ENCODE assay signal across 15 cellular contexts in genomic region chr7:153887756-153888591, GRCh38.
DNase-seq lines count a peak whose midpoint lies in the region; ATAC-seq and TF ChIP-seq lines count a peak whose summit lies in the region.
"Had no signal": no experiment of that assay in that cellular context is flagged by ENCODE, and none has a peak within 500 bp of the region (broad histone marks: within the 10 kb centered on the region; RNA-seq: fewer than 3 reads in every experiment).

No MANE protein-coding gene starts in this region.

- ATAC-seq in stimulated activated memory B cell treated with anti-CD40 and anti-IgM and Interleukin-4, amounts not matched to agents 10 μg/mL and 1 μg/mL and 100 μg/mL, for 72 hours: no peak

- no peaks in the 10 kb centered on the region for H3K36me3 Mint-ChIP-seq in stimulated activated memory B cell treated with anti-CD40 and anti-IgM and Interleukin-4, amounts not matched to agents 10 μg/mL and 1 μg/mL and 100 μg/mL, for 72 hours
- H3K36me3 Mint-ChIP-seq in T-helper 2 cell treated with Interferon-gamma antibody and Interleukin-4, amounts not matched to agents 5 μg/mL and 100 μg/mL, for 36 hours (ENCODE audit: low read depth): no peaks in the 10 kb centered on the region
- H3K36me3 Mint-ChIP-seq: IgD-negative memory B cell had no signal

- H3K4me3 ChIP-seq in H7 (ENCODE audit: insufficient read depth, low read depth, low read length): peak overlapping the region; percentile 16; the same call in 1 of the 2 replicates
- H3K4me3 ChIP-seq in astrocyte of the spinal cord (ENCODE audit: low read depth, low read length): no peak overlapping the region
- peak overlapping the region; percentile 65 for H3K4me3 ChIP-seq in iPS-18c (ENCODE audit: insufficient read depth, low read depth, low read length)
- peak overlapping the region; percentile 54 for H3K4me3 ChIP-seq in rectal smooth muscle tissue (ENCODE audit: low read length)
- H3K4me3 ChIP-seq: SJSA1 had no signal

- no peaks in the 10 kb centered on the region for H3K4me1 ChIP-seq in rectal smooth muscle tissue (ENCODE audit: control insufficient read depth, insufficient read depth, low read length)
- H3K4me1 ChIP-seq: SJSA1 had no signal

- TF ChIP-seq CTCF in astrocyte of the spinal cord (IDR thresholded peaks at IDR 0.05; ENCODE audit: low read depth, low read length): no peak

- H3K36me3 ChIP-seq in H7 (replicated peaks; ENCODE audit: control insufficient read depth, insufficient read depth, low read length) (no peaks in the 10 kb centered on the region), rectal smooth muscle tissue (ENCODE audit: control insufficient read depth, insufficient read depth, low read length) (no peaks in the 10 kb centered on the region)
- H3K36me3 ChIP-seq: SJSA1 had no signal

- DNase-seq in H7 (peak; percentile 72), astrocyte of the spinal cord (ENCODE audit: low read depth, low spot score) (peak; percentile 0), DMS153 (lab: John Stamatoyannopoulos, UW) (no peak), KG1 (lab: John Stamatoyannopoulos, UW) (no peak)
- no peak for DNase-seq in T-helper 2 cell treated with Interferon-gamma antibody and Interleukin-4, amounts not matched to agents 5 μg/mL and 100 μg/mL, for 36 hours (ENCODE audit: low spot score)
- DNase-seq: activated CD4-positive, alpha-beta T cell treated with anti-CD3 and anti-CD28 coated beads, Interleukin-2, amount 50 U/mL, for 4 hours; HCEC 1CT; NCI-H1105; stimulated activated naive CD4-positive, alpha-beta T cell had no signal

- no peaks in the 10 kb centered on the region for H3K4me1 Mint-ChIP-seq in stimulated activated memory B cell treated with anti-CD40 and anti-IgM and Interleukin-4, amounts not matched to agents 10 μg/mL and 1 μg/mL and 100 μg/mL, for 72 hours
- no peaks in the 10 kb centered on the region for H3K4me1 Mint-ChIP-seq in T-helper 2 cell treated with Interferon-gamma antibody and Interleukin-4, amounts not matched to agents 5 μg/mL and 100 μg/mL, for 36 hours (ENCODE audit: low read depth)
- H3K4me1 Mint-ChIP-seq: IgD-negative memory B cell had no signal

- in situ Hi-C loops in astrocyte of the spinal cord (cut with HindIII; ENCODE audit: low sequenced_read_pairs): no loop called here

- H3K9ac ChIP-seq in rectal smooth muscle tissue (ENCODE audit: low read length): no peak overlapping the region

- peaks cover 53% of the 10 kb centered on the region for H3K27me3 ChIP-seq in H7 (ENCODE audit: control insufficient read depth, insufficient read depth, low read length)
- H3K27me3 ChIP-seq in rectal smooth muscle tissue (ENCODE audit: control insufficient read depth, insufficient read depth, low read length): no peaks in the 10 kb centered on the region
- H3K27me3 ChIP-seq: SJSA1 had no signal

- peaks cover 21% of the 10 kb centered on the region for H3K27me3 Mint-ChIP-seq in stimulated activated memory B cell treated with anti-CD40 and anti-IgM and Interleukin-4, amounts not matched to agents 10 μg/mL and 1 μg/mL and 100 μg/mL, for 72 hours
- H3K27me3 Mint-ChIP-seq in T-helper 2 cell treated with Interferon-gamma antibody and Interleukin-4, amounts not matched to agents 5 μg/mL and 100 μg/mL, for 36 hours (ENCODE audit: low read depth): peaks cover 7% of the 10 kb centered on the region

- H3K27ac Mint-ChIP-seq in stimulated activated memory B cell treated with anti-CD40 and anti-IgM and Interleukin-4, amounts not matched to agents 10 μg/mL and 1 μg/mL and 100 μg/mL, for 72 hours: no peak overlapping the region
- no peak overlapping the region for H3K27ac Mint-ChIP-seq in T-helper 2 cell treated with Interferon-gamma antibody and Interleukin-4, amounts not matched to agents 5 μg/mL and 100 μg/mL, for 36 hours
- H3K27ac Mint-ChIP-seq: IgD-negative memory B cell had no signal

- H3K9me3 ChIP-seq in iPS-18c (ENCODE audit: control insufficient read depth, insufficient read depth, low read length): no peaks in the 10 kb centered on the region

- peaks cover 6% of the 10 kb centered on the region for H3K9me3 Mint-ChIP-seq in stimulated activated memory B cell treated with anti-CD40 and anti-IgM and Interleukin-4, amounts not matched to agents 10 μg/mL and 1 μg/mL and 100 μg/mL, for 72 hours
- peaks cover 8% of the 10 kb centered on the region for H3K9me3 Mint-ChIP-seq in T-helper 2 cell treated with Interferon-gamma antibody and Interleukin-4, amounts not matched to agents 5 μg/mL and 100 μg/mL, for 36 hours

- no peak overlapping the region for H3K27ac ChIP-seq in rectal smooth muscle tissue (ENCODE audit: low read depth, low read length)
- H3K27ac ChIP-seq: SJSA1, skin epidermis had no signal

- H3K4me3 Mint-ChIP-seq in stimulated activated memory B cell treated with anti-CD40 and anti-IgM and Interleukin-4, amounts not matched to agents 10 μg/mL and 1 μg/mL and 100 μg/mL, for 72 hours: no peak overlapping the region
- H3K4me3 Mint-ChIP-seq in T-helper 2 cell treated with Interferon-gamma antibody and Interleukin-4, amounts not matched to agents 5 μg/mL and 100 μg/mL, for 36 hours: no peak overlapping the region
- H3K4me3 Mint-ChIP-seq: IgD-negative memory B cell had no signal

Comparison
In these comparisons a context has a peak if more than half of its experiments do, and no peak if none do; other contexts are left out.
1. DNase-seq: peak in H7 (single experiment) and astrocyte of the spinal cord (single experiment); none in DMS153 (single experiment), KG1 (single experiment) and T-helper 2 cell treated with Interferon-gamma antibody and Interleukin-4, amounts not matched to agents 5 μg/mL and 100 μg/mL, for 36 hours (single experiment).